In the genomic region with DNA sequence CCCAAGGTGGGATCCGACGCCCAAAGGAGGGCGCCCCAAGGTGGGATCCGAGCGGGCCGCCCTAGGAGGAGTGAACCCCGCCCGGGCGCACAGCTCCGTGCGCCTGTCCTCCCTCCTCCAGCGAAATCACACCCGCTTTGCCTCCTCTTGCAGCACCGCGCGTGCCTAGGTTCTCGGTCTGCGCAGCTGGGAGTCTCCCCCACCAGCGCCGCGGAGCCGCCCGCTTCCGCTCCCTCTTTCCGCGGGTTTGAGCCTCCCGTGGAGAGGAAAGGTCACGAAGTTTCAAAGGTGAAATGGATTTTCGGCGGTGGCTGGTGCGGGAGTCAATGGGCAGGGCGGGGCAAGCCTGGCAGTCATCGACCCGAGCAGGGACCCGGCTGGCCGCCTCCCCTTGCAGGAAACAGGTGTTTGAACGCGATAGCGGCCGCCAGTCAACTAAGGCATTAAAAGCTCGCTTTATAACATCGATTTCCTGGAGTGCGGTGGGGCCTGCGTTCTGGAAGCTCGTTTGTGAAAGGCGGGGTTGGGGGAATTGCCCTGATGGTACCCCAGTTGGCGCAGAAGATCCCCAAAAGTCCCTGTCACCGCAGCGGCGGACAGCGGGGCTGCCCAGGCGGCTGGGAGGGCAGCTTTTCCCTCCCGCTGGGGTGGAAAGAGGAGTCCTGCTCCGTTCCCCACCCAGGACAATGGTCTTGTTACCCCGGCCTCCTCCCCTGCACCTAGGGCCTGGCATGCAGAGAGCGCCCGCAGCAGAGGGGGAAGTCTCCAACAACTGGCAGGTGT, we compare ENCODE assay signal across 17 cellular contexts. TPM values are rescaled to one million over a fixed set of nuclear protein-coding genes. Genes with fewer than 3 reads are reported as not detected.
DNase-seq lines count a peak whose midpoint lies in the region; ATAC-seq, FAIRE-seq and TF ChIP-seq lines count a peak whose summit lies in the region.
"Had no signal": no experiment of that assay in that cellular context is flagged by ENCODE, and none has a peak within 500 bp of the region (broad histone marks: within the 10 kb centered on the region; RNA-seq: fewer than 3 reads in every experiment).

No MANE protein-coding gene starts in this region.

- H3K9me1 ChIP-seq in endothelial cell of umbilical vein (replicated peaks; ENCODE audit: control insufficient read depth, extremely low read depth, insufficient read depth, low read length), result no peaks in the 10 kb centered on the region

- no peak for FAIRE-seq in endothelial cell of umbilical vein (lab: Jason Lieb, UNC)

- H3K79me2 ChIP-seq in endothelial cell of umbilical vein (ENCODE audit: control insufficient read depth, insufficient read depth, low read length), result no peaks in the 10 kb centered on the region

- DNase-seq in NCI-H345 (lab: John Stamatoyannopoulos, UW) (peak; percentile 67), NCI-H345 treated with DMSO at 0.1 percent for 48 hours (lab: John Stamatoyannopoulos, UW; ENCODE audit: unreplicated experiment) (no peak), NCI-H146 (lab: John Stamatoyannopoulos, UW) (peak; percentile 78), endothelial cell of umbilical vein (ENCODE audit: low read depth, low spot score) (peak; percentile 6), retina (peak; percentile 68), left lung (no peak), heart left ventricle (no peak), glomerular visceral epithelial cell (ENCODE audit: extremely low spot score) (no peak)
- DNase-seq: ACHN; activated CD4-positive, alpha-beta T cell treated with anti-CD3 and anti-CD28 coated beads for 1 hour; activated T-cell treated with anti-CD3 and anti-CD28 coated beads, Interleukin-2, amount 50 U/mL, for 4 hours; amniotic stem cell; mesendoderm; NCI-H2171 treated with DMSO at 0.1 percent for 48 hours; ovary; stimulated activated CD4-positive, alpha-beta T cell treated with anti-CD3 and anti-CD28 coated beads, Interleukin-12 subunit alpha, Interleukin-12 subunit beta, amount 100 ng/mL, for 4 hours had no signal

- H3K4me3 ChIP-seq in endothelial cell of umbilical vein (replicated peaks in 1 of 3; ENCODE audit: insufficient read depth in 1 of 3, low read depth in 1 of 3, low read length in 3 of 3) (no peak overlapping the region), left lung (no peak overlapping the region), heart left ventricle (no peak overlapping the region)
- H3K4me3 ChIP-seq: ovary had no signal

- POLR2A ChIA-PET in endothelial cell of umbilical vein (lab: Charles Lee), result no interaction called here

- 2 to 3% (median 2%) methylated on average over 48 to 57 of the region's 57 CpGs for WGBS in heart left ventricle, 4 donors

- no TSS peak for BruUV-seq in endothelial cell of umbilical vein (replicated peaks; lab: Mats Ljungman, UMichigan)

- no peak overlapping the region for H2AFZ ChIP-seq in endothelial cell of umbilical vein (ENCODE audit: low read depth, low read length)

- H3K27ac ChIP-seq in endothelial cell of umbilical vein (ENCODE audit: insufficient read depth, low read depth, low read length), result no peak overlapping the region
- no peak overlapping the region for H3K27ac ChIP-seq in left lung
- H3K27ac ChIP-seq in heart left ventricle, result no peak overlapping the region
- H3K27ac ChIP-seq: ovary had no signal

- no peak overlapping the region for H3K4me2 ChIP-seq in endothelial cell of umbilical vein (ENCODE audit: insufficient read depth, low read length)

- TF ChIP-seq POLR2A in endothelial cell of umbilical vein (IDR thresholded peaks at IDR 0.05; ENCODE audit: low read depth, low read length), result no peak
- no peak for TF ChIP-seq POLR2A in heart left ventricle (IDR thresholded peaks at IDR 0.05)

- TF ChIP-seq CTCF in endothelial cell of umbilical vein (IDR thresholded peaks at IDR 0.05; ENCODE audit: extremely low read depth in 1 of 2, insufficient read depth in 1 of 2, low read depth in 1 of 2, low read length in 2 of 2), result no peak
- no peak for TF ChIP-seq CTCF in left lung (IDR thresholded peaks at IDR 0.05)
- TF ChIP-seq CTCF in heart left ventricle (IDR thresholded peaks at IDR 0.05), result no peak

- H3K36me3 ChIP-seq in endothelial cell of umbilical vein (ENCODE audit: control insufficient read depth in 2 of 2, extremely low read depth in 1 of 2, insufficient read depth in 2 of 2, low read length in 2 of 2) (no peaks in the 10 kb centered on the region), left lung (no peaks in the 10 kb centered on the region), heart left ventricle (no peaks in the 10 kb centered on the region)
- H3K36me3 ChIP-seq: ovary had no signal

- dilution Hi-C loops in endothelial cell of umbilical vein (cut with MboI; ENCODE audit: extremely low pct_ligation_motif_present, low sequenced_read_pairs), result no loop called here

- H4K20me1 ChIP-seq in endothelial cell of umbilical vein (replicated peaks; ENCODE audit: control insufficient read depth, extremely low read depth, insufficient read depth, low read length), result no peaks in the 10 kb centered on the region

- intact Hi-C loops in endothelial cell of umbilical vein (cut with micrococcal nuclease), result no loop called here
- intact Hi-C loops in left lung (cut with DNase I), result no loop called here
- intact Hi-C loops in heart left ventricle (cut with DNase I), result no loop called here

- CTCF ChIA-PET in endothelial cell of umbilical vein (lab: Charles Lee), result no interaction called here

- H3K27me3 ChIP-seq in endothelial cell of umbilical vein (ENCODE audit: control insufficient read depth in 2 of 2, insufficient read depth in 2 of 2, low read length in 2 of 2), result peaks cover 88 to 96% of the 10 kb centered on the region in 2 experiments
- H3K27me3 ChIP-seq in left lung, result peaks cover 100% of the 10 kb centered on the region in 2 donors
- H3K27me3 ChIP-seq in heart left ventricle, result peaks cover 85 to 100% (median 100%) of the 10 kb centered on the region in 9 donors
- H3K27me3 ChIP-seq: ovary had no signal

- H3K9ac ChIP-seq in endothelial cell of umbilical vein (replicated peaks; ENCODE audit: extremely low read depth, insufficient read depth, low read length), result no peak overlapping the region

- H3K4me1 ChIP-seq in endothelial cell of umbilical vein (ENCODE audit: control insufficient read depth, extremely low read depth, insufficient read depth, low read length) (no peaks in the 10 kb centered on the region), left lung (peaks cover 0 to 16% of the 10 kb centered on the region in 2 donors), heart left ventricle (peaks cover 0 to 66% (median 4%) of the 10 kb centered on the region in 12 donors)

- no peak for ATAC-seq in left lung
- no peak for ATAC-seq in heart left ventricle
- ATAC-seq: activated T-cell treated with anti-CD3 and anti-CD28 coated beads, Interleukin-2, amount 50 U/mL, for 4 hours had no signal

- H3K9me3 ChIP-seq in endothelial cell of umbilical vein (replicated peaks; ENCODE audit: control insufficient read depth, insufficient read depth, low read length), result no peaks in the 10 kb centered on the region
- no peaks in the 10 kb centered on the region for H3K9me3 ChIP-seq in left lung
- no peaks in the 10 kb centered on the region for H3K9me3 ChIP-seq in heart left ventricle
- H3K9me3 ChIP-seq: ovary had no signal

TF ChIP-seq in endothelial cell of umbilical vein, 7 proteins besides CTCF, POLR2A, EP300 and RAD21:
- TF ChIP-seq EZH2 (IDR thresholded peaks at IDR 0.05; ENCODE audit: borderline replicate concordance, low read depth, low read length, severe bottlenecking) (peak; percentile 83), GATA2 (IDR thresholded peaks at IDR 0.05; ENCODE audit: insufficient read depth, insufficient read length, low read depth, low read length) (no peak)
TF ChIP-seq in endothelial cell of umbilical vein: peak in this region for 1.

RNA-seq across cellular contexts. Expression of gene SOX1, which starts 9.0 kb away (rescaled TPM):
- total RNA-seq in endothelial cell of umbilical vein, result not detected in 2 replicates
- not detected in 2 replicates for polyA plus RNA-seq in endothelial cell of umbilical vein
- not detected in 2 replicates for polyA plus RNA-seq in endothelial cell of umbilical vein (2011; cell fraction: cytosol; rRNA removed)
- polyA plus RNA-seq in endothelial cell of umbilical vein (2011; cell fraction: nucleus; rRNA removed), result not detected in 2 replicates
- not detected in 2 replicates for polyA plus RNA-seq in endothelial cell of umbilical vein (2012)
- polyA minus RNA-seq in endothelial cell of umbilical vein, result not detected in 2 replicates
- not detected for polyA minus RNA-seq in endothelial cell of umbilical vein (2011; cell fraction: cytosol; rRNA and poly(A)+ RNA removed)
- polyA minus RNA-seq in endothelial cell of umbilical vein (2011; cell fraction: nucleus; rRNA and poly(A)+ RNA removed), result not detected in 2 replicates
- not detected for total RNA-seq in left lung
- total RNA-seq in heart left ventricle, result not detected
- not detected for polyA plus RNA-seq in heart left ventricle
- total RNA-seq: ovary; T-helper 1 cell treated with Interleukin-12 subunit alpha and Interleukin-12 subunit beta and Interleukin-4 antibody, amounts not matched to agents 30 ng/mL and 1 ng/mL, for 36 hours had no signal
- polyA plus RNA-seq: ovary had no signal

Comparison
In these comparisons a context has a peak if more than half of its experiments do, and no peak if none do; other contexts are left out.
1. DNase-seq: peak in NCI-H345 (single experiment), NCI-H146 (single experiment), endothelial cell of umbilical vein (single experiment) and retina (single experiment); none in NCI-H345 treated with DMSO at 0.1 percent for 48 hours (single experiment), left lung (0 of 2), heart left ventricle (0 of 5) and glomerular visceral epithelial cell (single experiment).